ENCODE assay signal across 7 cellular contexts in the genomic region with DNA sequence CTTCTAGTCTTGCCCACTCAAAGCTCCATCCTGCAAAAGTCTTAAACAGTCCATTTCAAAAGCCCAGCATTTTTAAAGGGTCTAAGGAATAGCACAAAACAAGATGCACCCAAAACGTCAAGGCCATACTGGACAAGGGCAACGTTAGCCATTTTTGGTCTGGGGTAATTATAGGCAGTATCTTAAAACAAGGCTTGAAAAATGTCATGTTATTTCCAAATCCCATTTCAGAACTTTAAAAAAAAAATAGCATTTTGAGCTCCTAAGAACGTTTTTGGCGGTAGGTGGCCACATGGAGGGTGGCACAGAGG. TPM values are rescaled to one million over a fixed set of nuclear protein-coding genes. Genes with fewer than 3 reads are reported as not detected.
DNase-seq lines count a peak whose midpoint lies in the region; ATAC-seq and TF ChIP-seq lines count a peak whose summit lies in the region.

No MANE protein-coding gene starts in this region.

- DNase-seq in NT2/D1 (ENCODE audit: low read depth, low spot score) (no peak), epithelial cell of proximal tubule (ENCODE audit: low read depth) (no peak), retinal pigment epithelial cell (ENCODE audit: low read depth) (no peak), NCI-H774 (lab: John Stamatoyannopoulos, UW) (no peak), GF-D8 (lab: John Stamatoyannopoulos, UW) (no peak), NAMALWA (ENCODE audit: low spot score) (no peak)

- H3K9me3 ChIP-seq in NT2/D1 (ENCODE audit: insufficient read depth, low read length): no peaks in the 10 kb centered on the region

- peak overlapping the region; percentile 60 for H3K4me3 ChIP-seq in NT2/D1 (ENCODE audit: insufficient read length, low read depth)
- peak overlapping the region; percentile 62 for H3K4me3 ChIP-seq in epithelial cell of proximal tubule (ENCODE audit: low read depth, low read length)
- peak overlapping the region; percentile 79 for H3K4me3 ChIP-seq in retinal pigment epithelial cell (ENCODE audit: low read length)

- peak overlapping the region; percentile 90 for H3K9ac ChIP-seq in NT2/D1 (ENCODE audit: insufficient read length, low read depth)

- ATAC-seq in GM19463 (IDR thresholded peaks at IDR 0.05; ENCODE audit: unreplicated experiment): peak; percentile 0

- no peak for TF ChIP-seq CTCF in epithelial cell of proximal tubule (conservative IDR thresholded peaks at IDR 0.05; ENCODE audit: low read depth, low read length)
- TF ChIP-seq CTCF in retinal pigment epithelial cell (conservative IDR thresholded peaks at IDR 0.05; ENCODE audit: low read depth, low read length): no peak

- H3K4me1 ChIP-seq in NT2/D1 (ENCODE audit: insufficient read depth, insufficient read length): no peaks in the 10 kb centered on the region

- H3K27me3 ChIP-seq in NT2/D1 (ENCODE audit: insufficient read depth, insufficient read length): no peaks in the 10 kb centered on the region

- peaks cover 25% of the 10 kb centered on the region for H3K36me3 ChIP-seq in NT2/D1 (ENCODE audit: insufficient read depth, insufficient read length, low read length)

RNA-seq across cellular contexts. Expression of gene TMEM165, which starts 0.6 kb away (rescaled TPM):
- total RNA-seq in epithelial cell of proximal tubule: 122 and 151 TPM in 2 replicates

RNA-seq across cellular contexts. Expression of gene SRD5A3, which starts 49.1 kb away (rescaled TPM):
- total RNA-seq in epithelial cell of proximal tubule: 9.7 and 15.3 TPM in 2 replicates
